In the genomic region with DNA sequence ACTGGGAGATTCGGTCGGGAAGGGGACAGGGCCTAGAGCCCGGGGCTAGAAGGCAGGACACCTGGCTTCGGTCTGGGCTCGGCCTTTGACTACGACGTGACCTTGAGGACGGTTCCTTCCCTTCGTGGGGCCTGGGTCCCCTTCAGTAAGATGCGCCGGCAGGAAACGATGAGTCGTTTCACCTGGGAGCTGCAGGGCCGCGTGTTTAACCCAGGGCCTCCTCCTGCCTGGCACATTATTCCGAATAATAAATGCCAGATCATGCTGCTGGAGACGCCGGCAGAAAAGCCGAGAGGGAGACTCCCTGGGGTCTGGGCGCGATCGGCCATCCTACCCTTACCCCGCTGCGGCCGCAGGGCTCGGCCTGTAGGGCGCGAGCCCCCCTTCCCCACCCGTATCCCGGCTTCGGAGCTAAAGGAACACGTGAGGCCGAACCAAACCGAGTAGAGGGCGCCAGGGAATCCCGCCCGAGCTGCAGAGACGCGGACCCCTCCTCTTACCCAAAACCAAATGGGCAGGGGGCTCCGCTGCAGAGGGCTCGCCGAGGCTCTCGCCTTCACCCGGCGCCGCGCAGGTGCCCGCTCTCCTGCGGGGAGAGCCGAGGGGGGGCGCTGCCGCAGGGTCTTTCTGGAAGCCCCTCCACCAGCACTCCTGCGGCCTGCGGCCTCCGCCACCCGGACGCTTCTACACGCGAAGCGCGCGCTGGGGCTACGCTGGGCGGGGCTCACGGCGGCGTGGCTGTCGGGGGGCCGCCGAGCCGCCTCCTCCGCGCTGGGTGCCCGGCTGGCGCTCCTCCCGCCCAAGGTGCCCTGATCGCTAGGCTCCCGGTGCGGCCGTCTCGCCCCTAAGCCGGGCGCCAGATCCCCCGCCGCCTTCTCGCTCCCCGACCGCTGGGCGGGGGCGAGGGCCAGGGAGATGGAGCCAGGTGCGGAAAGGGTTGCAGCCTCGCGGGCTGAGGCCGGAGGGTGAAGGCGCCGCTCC, we compare ENCODE assay signal across 8 cellular contexts. TPM values are rescaled to one million over a fixed set of nuclear protein-coding genes. Genes with fewer than 3 reads are reported as not detected.
A peak's percentile ranks its signal among the peaks of the same experiment; 100 is the strongest.
DNase-seq lines count a peak whose midpoint lies in the region; ATAC-seq and TF ChIP-seq lines count a peak whose summit lies in the region.

TSS of gene BDH1 (minus strand) at position 688 of the 981 bp plus-strand sequence. CDS start 9,525 bp downstream, outside the sequence.

- H4K20me1 ChIP-seq in BLaER1 treated with 17β-estradiol and CSF1 and Interleukin-3, amounts not matched to agents 10 nM and 100 nM: peaks cover 0 to 18% (median 3%) of the 10 kb centered on the region in 11 experiments; a peak in 7 of 22 replicates

- H3K4me2 ChIP-seq in BLaER1 treated with 17β-estradiol and CSF1 and Interleukin-3, amounts not matched to agents 10 nM and 100 nM: peak within 1 kb of the TSS; percentile 76 to 96 (median 85)

- peaks cover 0 to 9% (median 0%) of the 10 kb centered on the region in 11 experiments; a peak in 5 of 22 replicates for H3K9me3 ChIP-seq in BLaER1 treated with 17β-estradiol and CSF1 and Interleukin-3, amounts not matched to agents 10 nM and 100 nM (replicated peaks in 1 of 11)
- H3K9me3 ChIP-seq in upper lobe of right lung: no peaks in the 10 kb centered on the region

- H3K36me3 ChIP-seq in BLaER1 treated with 17β-estradiol and CSF1 and Interleukin-3, amounts not matched to agents 10 nM and 100 nM: peaks cover 0 to 21% (median 13%) of the 10 kb centered on the region in 11 experiments; a peak in 18 of 22 replicates
- H3K36me3 ChIP-seq in upper lobe of right lung: no peaks in the 10 kb centered on the region

- DNase-seq in HPDE6-E6E7 (ENCODE audit: extremely low spot score) (peak; percentile 36), RPMI8226 (peak; percentile 80), activated gamma-delta T cell treated with Interleukin-2 at 50 U/mL for 16 hours (peak; percentile 59), head of caudate nucleus (peak in 40 of 42 donors; percentile 42 to 83 (median 66)), posterior cingulate gyrus (peak; percentile 30 to 94 (median 60)), upper lobe of right lung (peak; percentile 84)

- intact Hi-C loops in head of caudate nucleus (cut with DNase I) (no loop called here), posterior cingulate gyrus (cut with DNase I) (no loop called here), upper lobe of right lung (cut with DNase I) (no loop called here)

- H3K27ac ChIP-seq in BLaER1 treated with 17β-estradiol and CSF1 and Interleukin-3, amounts not matched to agents 10 nM and 100 nM: peak within 1 kb of the TSS; percentile 49 to 95 (median 84); a peak in 21 of 22 replicates
- peak within 1 kb of the TSS; percentile 85 for H3K27ac ChIP-seq in upper lobe of right lung

- peak within 1 kb of the TSS; percentile 79 to 94 (median 85) for H3K9ac ChIP-seq in BLaER1 treated with 17β-estradiol and CSF1 and Interleukin-3, amounts not matched to agents 10 nM and 100 nM

- peak within 1 kb of the TSS; percentile 69 to 90 (median 80) for H3K4me3 ChIP-seq in BLaER1 treated with 17β-estradiol and CSF1 and Interleukin-3, amounts not matched to agents 10 nM and 100 nM
- H3K4me3 ChIP-seq in upper lobe of right lung: peak within 1 kb of the TSS; percentile 84

- ATAC-seq in GM19328 (IDR thresholded peaks at IDR 0.05; ENCODE audit: unreplicated experiment) (peak; percentile 32), upper lobe of right lung (peak; percentile 50)

- no peak for TF ChIP-seq CTCF in upper lobe of right lung (IDR thresholded peaks at IDR 0.05)

- peaks cover 18 to 40% (median 28%) of the 10 kb centered on the region in 10 experiments for H3K4me1 ChIP-seq in BLaER1 treated with 17β-estradiol and CSF1 and Interleukin-3, amounts not matched to agents 10 nM and 100 nM
- H3K4me1 ChIP-seq in upper lobe of right lung: peaks cover 8% of the 10 kb centered on the region

- no peaks in the 10 kb centered on the region for H3K27me3 ChIP-seq in BLaER1 treated with 17β-estradiol and CSF1 and Interleukin-3, amounts not matched to agents 10 nM and 100 nM
- H3K27me3 ChIP-seq in upper lobe of right lung: peaks cover 12% of the 10 kb centered on the region

RNA-seq across cellular contexts. Expression of gene BDH1, which starts in this region (rescaled TPM):
- 12.5 TPM for total RNA-seq in upper lobe of right lung

Comparison
In these comparisons a context has a peak if more than half of its experiments do, and no peak if none do; other contexts are left out.
1. Peak in every context shown above with its lines: DNase-seq, ATAC-seq, H3K4me3 ChIP-seq and H3K27ac ChIP-seq.